ENCODE assay signal across 8 cellular contexts in the genomic region with DNA sequence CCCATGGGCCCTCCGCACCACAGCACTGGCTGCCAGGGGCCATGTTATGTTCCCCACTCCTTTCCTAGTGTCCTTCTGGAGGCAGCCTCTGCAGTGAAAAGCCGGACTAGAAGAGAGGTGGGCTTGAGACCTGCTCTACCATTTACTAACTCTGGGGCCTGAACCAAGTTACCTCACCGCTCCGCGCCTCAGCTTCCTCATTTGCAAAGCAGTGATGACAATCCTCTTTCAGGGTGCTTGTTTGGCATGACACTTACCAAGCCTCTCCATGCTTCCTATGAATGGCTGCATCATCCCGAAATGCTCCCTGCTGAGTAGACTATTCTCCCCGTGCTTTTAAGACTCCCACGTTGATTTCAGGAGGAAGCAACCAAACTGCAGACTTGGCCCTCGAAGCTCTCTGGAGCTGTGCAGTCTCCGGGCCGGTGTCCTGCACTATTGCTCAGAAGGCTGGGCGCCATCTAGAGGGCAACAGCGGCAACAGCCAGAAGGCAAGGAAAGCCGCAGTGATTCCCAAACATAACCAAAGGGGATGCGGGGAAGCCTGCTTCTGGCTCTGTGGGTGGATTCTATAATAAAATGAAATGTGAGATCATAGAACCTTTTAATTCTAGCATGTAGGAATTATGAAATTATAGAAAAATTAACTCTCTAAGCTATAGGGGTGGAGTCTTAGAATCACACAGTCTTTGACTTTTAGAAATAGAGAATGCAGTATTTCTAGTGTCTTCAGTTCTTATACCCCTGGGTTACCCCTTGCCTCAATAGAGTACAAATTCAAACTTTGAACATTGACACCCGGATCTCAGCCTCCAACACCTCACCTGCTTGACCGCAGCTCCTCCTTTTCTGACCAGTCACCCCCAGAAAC.
A peak's percentile ranks its signal among the peaks of the same experiment; 100 is the strongest.
DNase-seq lines count a peak whose midpoint lies in the region; ATAC-seq, FAIRE-seq and TF ChIP-seq lines count a peak whose summit lies in the region.

No MANE protein-coding gene starts in this region.

- H4K8ac ChIP-seq in mesendoderm (ENCODE audit: low read depth, low read length): no peak overlapping the region

- H3K4me1 ChIP-seq in mesendoderm (ENCODE audit: control insufficient read depth, low read depth, low read length): no peaks in the 10 kb centered on the region

- H3K27ac ChIP-seq in CD4-positive, alpha-beta T cell (ENCODE audit: low read depth, low read length): no peak overlapping the region
- H3K27ac ChIP-seq in mesendoderm (ENCODE audit: low read depth, low read length): no peak overlapping the region

- H3K56ac ChIP-seq in mesendoderm (ENCODE audit: low read length): no peak overlapping the region

- peaks cover 20% of the 10 kb centered on the region for H3K27me3 Mint-ChIP-seq in CD4-positive, alpha-beta T cell
- H3K27me3 Mint-ChIP-seq in activated CD4-positive, alpha-beta T cell treated with anti-CD3 and anti-CD28 coated beads, Interleukin-2, amount 10 ng/mL, durations not matched to agents 7 days and 5 days: peaks cover 2% of the 10 kb centered on the region

- no peak overlapping the region for H3K27ac Mint-ChIP-seq in CD4-positive, alpha-beta T cell
- no peak overlapping the region for H3K27ac Mint-ChIP-seq in activated CD4-positive, alpha-beta T cell treated with anti-CD3 and anti-CD28 coated beads, Interleukin-2, amount 10 ng/mL, durations not matched to agents 7 days and 5 days

- H3K4me3 ChIP-seq in mesendoderm (ENCODE audit: low read length): no peak overlapping the region

- POLR2A ChIA-PET in CD4-positive, alpha-beta T cell (lab: Charles Lee): no interaction called here
- POLR2A ChIA-PET in activated CD4-positive, alpha-beta T cell treated with anti-CD3 and anti-CD28 coated beads, Interleukin-2, amount 10 ng/mL, durations not matched to agents 7 days and 5 days (lab: Charles Lee): no interaction called here

- ATAC-seq in CD4-positive, alpha-beta T cell (ENCODE audit: poor library complexity): no peak
- ATAC-seq in GM19043 (IDR thresholded peaks at IDR 0.05; ENCODE audit: low read depth, unreplicated experiment) (peak; percentile 92), HG03135 (IDR thresholded peaks at IDR 0.05; ENCODE audit: unreplicated experiment) (peak; percentile 83)

- H3K79me1 ChIP-seq in mesendoderm (ENCODE audit: low read length): no peaks in the 10 kb centered on the region

- no peak overlapping the region for H3K23ac ChIP-seq in mesendoderm (ENCODE audit: low read length)

- H3K4me1 Mint-ChIP-seq in CD4-positive, alpha-beta T cell (ENCODE audit: low read depth): no peaks in the 10 kb centered on the region
- H3K4me1 Mint-ChIP-seq in activated CD4-positive, alpha-beta T cell treated with anti-CD3 and anti-CD28 coated beads, Interleukin-2, amount 10 ng/mL, durations not matched to agents 7 days and 5 days: no peaks in the 10 kb centered on the region

- H2BK120ac ChIP-seq in mesendoderm (ENCODE audit: low read depth, low read length): no peak overlapping the region

- no peak overlapping the region for H3K9ac ChIP-seq in mesendoderm (ENCODE audit: low read length)

- no peak overlapping the region for H3K4me2 ChIP-seq in mesendoderm (ENCODE audit: low read length)

- no peaks in the 10 kb centered on the region for H3K27me3 ChIP-seq in CD4-positive, alpha-beta T cell (ENCODE audit: control insufficient read depth, insufficient read depth, low read length)
- H3K27me3 ChIP-seq in mesendoderm (ENCODE audit: insufficient read depth, low read length, poor library complexity): no peaks in the 10 kb centered on the region

- peak; percentile 79 for FAIRE-seq in endometrium (lab: Jason Lieb, UNC)

- H4K5ac ChIP-seq in mesendoderm (ENCODE audit: low read length): no peak overlapping the region

- no peaks in the 10 kb centered on the region for H3K9me3 Mint-ChIP-seq in CD4-positive, alpha-beta T cell
- no peaks in the 10 kb centered on the region for H3K9me3 Mint-ChIP-seq in activated CD4-positive, alpha-beta T cell treated with anti-CD3 and anti-CD28 coated beads, Interleukin-2, amount 10 ng/mL, durations not matched to agents 7 days and 5 days

- H3K36me3 Mint-ChIP-seq in CD4-positive, alpha-beta T cell (ENCODE audit: low read depth): no peaks in the 10 kb centered on the region
- no peaks in the 10 kb centered on the region for H3K36me3 Mint-ChIP-seq in activated CD4-positive, alpha-beta T cell treated with anti-CD3 and anti-CD28 coated beads, Interleukin-2, amount 10 ng/mL, durations not matched to agents 7 days and 5 days (ENCODE audit: low read depth)

- H2BK5ac ChIP-seq in mesendoderm (ENCODE audit: low read length): no peak overlapping the region

- no peaks in the 10 kb centered on the region for H3K9me3 ChIP-seq in CD4-positive, alpha-beta T cell (ENCODE audit: control insufficient read depth, low read length)

- H2AK5ac ChIP-seq in mesendoderm (ENCODE audit: low read length): no peak overlapping the region

- intact Hi-C loops in CD4-positive, alpha-beta T cell (cut with DNase I, micrococcal nuclease): no loop called here

- no CpG with 5 or more reads among the region's 17 CpGs for WGBS in mesendoderm (ENCODE audit: extremely low coverage, insufficient coverage, low lambda C conversion rate)

- no peaks in the 10 kb centered on the region for H3K36me3 ChIP-seq in mesendoderm (ENCODE audit: control insufficient read depth, insufficient read depth, low read length)

- CTCF ChIA-PET in CD4-positive, alpha-beta T cell (lab: Charles Lee): no interaction called here
- CTCF ChIA-PET in activated CD4-positive, alpha-beta T cell treated with anti-CD3 and anti-CD28 coated beads, Interleukin-2, amount 10 ng/mL, durations not matched to agents 7 days and 5 days (lab: Charles Lee): interaction anchor here (1.7 kb wide), 1 partner anchor 14 kb away, joined by 4 read pairs; no protein-coding TSS in a partner anchor

- peak in 6 of 10 experiments; percentile 1 to 18 (median 8) for DNase-seq in CD4-positive, alpha-beta T cell
- DNase-seq in NCI-H345 treated with DMSO at 0.1 percent for 48 hours (lab: John Stamatoyannopoulos, UW; ENCODE audit: unreplicated experiment): peak; percentile 53
- DNase-seq in activated CD4-positive, alpha-beta T cell treated with anti-CD3 and anti-CD28 coated beads, Interleukin-2, amount 10 ng/mL, durations not matched to agents 7 days and 5 days: peak; percentile 58
- DNase-seq in mesendoderm: peak; percentile 79
- DNase-seq in stimulated activated CD8-positive, alpha-beta memory T cell treated with anti-CD3 and anti-CD28 coated beads, Interleukin-7, amount 100 ng/mL, for 48 hours (ENCODE audit: extremely low read depth in 1 of 2, low read depth in 1 of 2): peak; percentile 2 to 9

- H3K18ac ChIP-seq in mesendoderm (ENCODE audit: low read length): no peak overlapping the region

- H2BK15ac ChIP-seq in mesendoderm (replicated peaks; ENCODE audit: low read depth): no peak overlapping the region

- TF ChIP-seq CTCF in CD4-positive, alpha-beta T cell (IDR thresholded peaks at IDR 0.05): peak; percentile 54

- H3K4ac ChIP-seq in mesendoderm (ENCODE audit: low read depth, low read length): no peak overlapping the region

- no peaks in the 10 kb centered on the region for H3K79me2 ChIP-seq in mesendoderm (ENCODE audit: control insufficient read depth, insufficient read depth, low read length)

- H3K4me3 Mint-ChIP-seq in CD4-positive, alpha-beta T cell: no peak overlapping the region
- H3K4me3 Mint-ChIP-seq in activated CD4-positive, alpha-beta T cell treated with anti-CD3 and anti-CD28 coated beads, Interleukin-2, amount 10 ng/mL, durations not matched to agents 7 days and 5 days: no peak overlapping the region

Comparison
In these comparisons a context has a peak if more than half of its experiments do, and no peak if none do; other contexts are left out.
1. DNase-seq: peak in every context shown above with its lines; median percentile 79 in mesendoderm; 58 in activated CD4-positive, alpha-beta T cell treated with anti-CD3 and anti-CD28 coated beads, Interleukin-2, amount 10 ng/mL, durations not matched to agents 7 days and 5 days; 53 in NCI-H345 treated with DMSO at 0.1 percent for 48 hours; 8 in CD4-positive, alpha-beta T cell; 6 in stimulated activated CD8-positive, alpha-beta memory T cell treated with anti-CD3 and anti-CD28 coated beads, Interleukin-7, amount 100 ng/mL, for 48 hours.